Comparison of ENCODE assay signal across 8 cellular contexts in the genomic region with DNA sequence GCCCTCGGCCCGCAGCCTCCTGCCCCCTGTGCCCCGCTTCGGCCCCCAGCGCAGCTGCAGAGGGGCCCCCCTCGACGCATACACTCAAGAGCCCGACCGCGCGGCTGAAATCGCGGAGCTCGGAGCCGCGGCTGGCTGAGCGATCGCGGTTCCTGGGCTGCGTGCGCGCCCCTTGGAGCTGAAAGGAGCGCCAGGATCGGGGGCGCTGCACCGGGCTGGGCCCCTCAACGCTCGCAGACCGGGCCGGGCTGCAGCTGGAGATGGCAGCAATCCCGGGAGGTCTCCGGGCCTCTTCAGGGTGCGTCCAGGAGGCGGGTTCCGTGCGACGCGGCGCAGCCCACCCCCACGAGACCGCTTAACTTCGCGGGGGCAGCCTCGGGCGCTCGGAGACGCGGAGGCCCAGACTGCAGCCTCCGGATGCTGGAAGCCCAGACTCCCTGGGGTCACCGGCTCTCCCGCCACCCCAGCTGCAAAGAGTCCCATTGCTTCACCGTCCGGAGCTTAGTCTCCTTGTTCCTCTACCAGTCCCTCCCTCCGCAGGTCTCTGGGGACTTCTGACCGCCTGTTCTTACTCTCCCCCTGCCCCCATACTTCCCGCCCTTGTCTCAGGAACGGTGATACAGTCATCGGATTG.
A peak's percentile ranks its signal among the peaks of the same experiment; 100 is the strongest.
DNase-seq lines count a peak whose midpoint lies in the region; ATAC-seq, FAIRE-seq and TF ChIP-seq lines count a peak whose summit lies in the region.

No MANE protein-coding gene starts in this region.

- H3K27ac ChIP-seq in subcutaneous abdominal adipose tissue (ENCODE audit: low read depth, low read length): no peak overlapping the region

- peaks cover 42% of the 10 kb centered on the region for H3K4me1 Mint-ChIP-seq in activated naive CD8-positive, alpha-beta T cell treated with anti-CD3 and anti-CD28 coated beads for 36 hours

- H3K27me3 Mint-ChIP-seq in activated naive CD8-positive, alpha-beta T cell treated with anti-CD3 and anti-CD28 coated beads for 36 hours: peaks cover 8% of the 10 kb centered on the region

- H3K9me3 ChIP-seq in subcutaneous abdominal adipose tissue (ENCODE audit: control insufficient read depth in 5 of 5, low read length in 5 of 5): no peaks in the 10 kb centered on the region

- FAIRE-seq in GM12892 (lab: Jason Lieb, UNC): no peak

- H3K4me3 Mint-ChIP-seq in activated naive CD8-positive, alpha-beta T cell treated with anti-CD3 and anti-CD28 coated beads for 36 hours: peak overlapping the region; percentile 76

- H3K27me3 ChIP-seq in subcutaneous abdominal adipose tissue (ENCODE audit: control insufficient read depth in 5 of 5, insufficient read depth in 4 of 5, low read length in 5 of 5): peaks cover 7 to 33% (median 21%) of the 10 kb centered on the region in 5 donors

- TF ChIP-seq POLR2A in GM12892 (IDR thresholded peaks at IDR 0.05; ENCODE audit: low read depth, low read length): no peak

- no peak overlapping the region for H3K9ac ChIP-seq in subcutaneous abdominal adipose tissue (ENCODE audit: low read length in 5 of 5)

- no peaks in the 10 kb centered on the region for H3K36me3 Mint-ChIP-seq in activated naive CD8-positive, alpha-beta T cell treated with anti-CD3 and anti-CD28 coated beads for 36 hours

- DNase-seq in GM12892 (ENCODE audit: insufficient read length) (peak; percentile 48), iPS-NIHi7 (ENCODE audit: extremely low spot score) (peak; percentile 54), kidney tubule cell (ENCODE audit: low spot score) (no peak), NCI-H1417 treated with DMSO at 0.1 percent for 48 hours (lab: John Stamatoyannopoulos, UW) (no peak)
- DNase-seq in activated naive CD8-positive, alpha-beta T cell treated with anti-CD3 and anti-CD28 coated beads for 36 hours: peak; percentile 36

- no peaks in the 10 kb centered on the region for H3K9me3 Mint-ChIP-seq in activated naive CD8-positive, alpha-beta T cell treated with anti-CD3 and anti-CD28 coated beads for 36 hours

- H3K27ac Mint-ChIP-seq in activated naive CD8-positive, alpha-beta T cell treated with anti-CD3 and anti-CD28 coated beads for 36 hours: no peak overlapping the region

- no peaks in the 10 kb centered on the region for H3K36me3 ChIP-seq in subcutaneous abdominal adipose tissue (ENCODE audit: control insufficient read depth in 5 of 5, insufficient read depth in 5 of 5, low read length in 5 of 5)

- H3K4me3 ChIP-seq in subcutaneous abdominal adipose tissue (ENCODE audit: low read depth in 1 of 5, low read length in 5 of 5): peak overlapping the region in 4 of 5 donors; percentile 36 to 60 (median 52)

- peaks cover 0 to 27% (median 16%) of the 10 kb centered on the region in 5 donors for H3K4me1 ChIP-seq in subcutaneous abdominal adipose tissue (ENCODE audit: control insufficient read depth in 5 of 5, insufficient read depth in 5 of 5, low read length in 5 of 5)

- ATAC-seq in HG03439 (IDR thresholded peaks at IDR 0.05; ENCODE audit: unreplicated experiment) (peak; percentile 13), HG02981 (IDR thresholded peaks at IDR 0.05; ENCODE audit: unreplicated experiment) (no peak)

Comparison
In these comparisons a context has a peak if more than half of its experiments do, and no peak if none do; other contexts are left out.
1. DNase-seq: peak in GM12892 (single experiment), activated naive CD8-positive, alpha-beta T cell treated with anti-CD3 and anti-CD28 coated beads for 36 hours (single experiment) and iPS-NIHi7 (single experiment); none in kidney tubule cell (single experiment) and NCI-H1417 treated with DMSO at 0.1 percent for 48 hours (single experiment).